9 cellular contexts compared by ENCODE assay signal in genomic region chr6:167350322-167350721, GRCh38. TPM values are rescaled to one million over a fixed set of nuclear protein-coding genes. Genes with fewer than 3 reads are reported as not detected.
DNase-seq lines count a peak whose midpoint lies in the region; ATAC-seq and TF ChIP-seq lines count a peak whose summit lies in the region.
"Had no signal": no experiment of that assay in that cellular context is flagged by ENCODE, and none has a peak within 500 bp of the region (broad histone marks: within the 10 kb centered on the region; RNA-seq: fewer than 3 reads in every experiment).

No MANE protein-coding gene starts in this region.

- no peaks in the 10 kb centered on the region for H3K9me2 ChIP-seq in hepatocyte (replicated peaks; ENCODE audit: insufficient read depth)

- intact Hi-C loops in gastrocnemius medialis (cut with DNase I; ENCODE audit: low total_unique reads): no loop called here
- intact Hi-C loops in posterior vena cava (cut with DNase I): no loop called here

- DNase-seq in H7: peak; percentile 54
- DNase-seq in activated CD4-positive, alpha-beta T cell treated with anti-CD3 and anti-CD28 coated beads, Interleukin-2, amount 50 U/mL, for 48 hours: peak; percentile 17 to 18
- DNase-seq in hepatocyte (ENCODE audit: low spot score): no peak
- no peak for DNase-seq in gastrocnemius medialis
- DNase-seq in posterior vena cava (ENCODE audit: low spot score): no peak
- DNase-seq in MG63: no peak
- DNase-seq in dermis blood vessel endothelial cell: no peak
- no peak for DNase-seq in SKM-1 (lab: John Stamatoyannopoulos, UW; ENCODE audit: unreplicated experiment)

- in situ Hi-C loops in gastrocnemius medialis (cut with MboI; ENCODE audit: low sequenced_read_pairs in 4 of 4): no loop called here

- ATAC-seq in gastrocnemius medialis: no peak

- H3K9me3 ChIP-seq in hepatocyte (ENCODE audit: low read depth) (no peaks in the 10 kb centered on the region), gastrocnemius medialis (no peaks in the 10 kb centered on the region), MG63 (peaks cover 5% of the 10 kb centered on the region)

- H3K4me1 ChIP-seq in hepatocyte (ENCODE audit: insufficient read depth) (peaks cover 15% of the 10 kb centered on the region), gastrocnemius medialis (peaks cover 0 to 8% of the 10 kb centered on the region in 2 donors)

- no peak for TF ChIP-seq POLR2A in gastrocnemius medialis (IDR thresholded peaks at IDR 0.05)

- TF ChIP-seq CTCF in hepatocyte (IDR thresholded peaks at IDR 0.05; ENCODE audit: poor library complexity) (no peak), gastrocnemius medialis (IDR thresholded peaks at IDR 0.05 in 4 of 5, conservative IDR thresholded peaks at IDR 0.05 in 1 of 5) (no peak)

- H3K27ac ChIP-seq in hepatocyte (peak overlapping the region; percentile 83), gastrocnemius medialis (no peak overlapping the region)

- H3K4me2 ChIP-seq in hepatocyte: peak overlapping the region; percentile 95

- peaks cover 14% of the 10 kb centered on the region for H3K27me3 ChIP-seq in H7 (ENCODE audit: control insufficient read depth, insufficient read depth, low read length)
- no peaks in the 10 kb centered on the region for H3K27me3 ChIP-seq in hepatocyte
- H3K27me3 ChIP-seq in gastrocnemius medialis: peaks cover 23 to 51% (median 26%) of the 10 kb centered on the region in 3 donors
- H3K27me3 ChIP-seq in MG63: no peaks in the 10 kb centered on the region; the same call in none of the 2 replicates

- peak overlapping the region; percentile 82 for H2AFZ ChIP-seq in hepatocyte

- H4K20me1 ChIP-seq in hepatocyte (ENCODE audit: insufficient read depth, poor library complexity, severe bottlenecking): no peaks in the 10 kb centered on the region

- H3K36me3 ChIP-seq in H7 (replicated peaks; ENCODE audit: control insufficient read depth, insufficient read depth, low read length) (no peaks in the 10 kb centered on the region), hepatocyte (replicated peaks; ENCODE audit: insufficient read depth, low read depth) (no peaks in the 10 kb centered on the region), gastrocnemius medialis (no peaks in the 10 kb centered on the region), MG63 (no peaks in the 10 kb centered on the region)

- no peak overlapping the region; the same call in 1 of the 2 replicates for H3K4me3 ChIP-seq in H7 (ENCODE audit: insufficient read depth, low read depth, low read length)
- no peak overlapping the region for H3K4me3 ChIP-seq in hepatocyte
- peak overlapping the region; percentile 25 to 50 (median 46) for H3K4me3 ChIP-seq in gastrocnemius medialis
- no peak overlapping the region for H3K4me3 ChIP-seq in MG63

- WGBS in hepatocyte (ENCODE audit: low lambda C conversion rate, missing lambda C conversion rate): 49% methylated on average over 22 of the region's 22 CpGs

- H3K79me2 ChIP-seq in hepatocyte: no peaks in the 10 kb centered on the region

RNA-seq across cellular contexts. Expression of gene TTLL2, which starts 25.4 kb away (rescaled TPM):
- 0.07 TPM in 1 of 2 replicates, not detected in the other for total RNA-seq in H7 (2014; rRNA removed; shearing (Covaris generic))
- total RNA-seq in hepatocyte: not detected in 2 replicates
- 0.70 TPM in 1 of 2 replicates, not detected in the other for polyA plus RNA-seq in hepatocyte
- total RNA-seq in gastrocnemius medialis: not detected
- not detected for total RNA-seq in posterior vena cava
- not detected in 2 replicates for total RNA-seq in MG63 (2014; rRNA removed; shearing (Covaris generic); ENCODE audit: low replicate concordance)
- total RNA-seq in dermis blood vessel endothelial cell: not detected in 2 replicates

RNA-seq across cellular contexts. Expression of gene UNC93A, which starts 59.2 kb away (rescaled TPM):
- 2.0 and 2.5 TPM in 2 replicates for total RNA-seq in H7 (2014; rRNA removed; shearing (Covaris generic))
- total RNA-seq in hepatocyte: 66.6 and 67.1 TPM in 2 replicates
- polyA plus RNA-seq in hepatocyte: 32.6 and 38.8 TPM in 2 replicates
- total RNA-seq in gastrocnemius medialis: not detected
- not detected for total RNA-seq in posterior vena cava
- total RNA-seq in MG63 (2014; rRNA removed; shearing (Covaris generic); ENCODE audit: low replicate concordance): not detected in 2 replicates
- not detected in 2 replicates for total RNA-seq in dermis blood vessel endothelial cell
- total RNA-seq: frontal cortex had no signal

Comparison
In these comparisons a context has a peak if more than half of its experiments do, and no peak if none do; other contexts are left out.
1. DNase-seq: peak in H7 (single experiment) and activated CD4-positive, alpha-beta T cell treated with anti-CD3 and anti-CD28 coated beads, Interleukin-2, amount 50 U/mL, for 48 hours (2 of 2); none in hepatocyte (single experiment), gastrocnemius medialis (0 of 2), posterior vena cava (single experiment), MG63 (single experiment), dermis blood vessel endothelial cell (single experiment) and SKM-1 (single experiment).
2. H3K4me3 ChIP-seq: peak in gastrocnemius medialis (4 of 4); none in H7 (single experiment), hepatocyte (single experiment) and MG63 (single experiment).
3. RNA of gene UNC93A, which starts 59.2 kb away (total RNA-seq): 66.6 to 67.1 TPM in hepatocyte; 2.0 to 2.5 TPM in H7, not detected in gastrocnemius medialis, not detected in posterior vena cava, not detected in MG63 and not detected in dermis blood vessel endothelial cell; every median in the first group is over 10 times any median in the second.